Comparison of ENCODE assay signal across 1 cellular context in genomic region chr5:73498057-73498992, GRCh38.
TF ChIP-seq lines count a peak whose summit lies in the region.

TSS of gene BTF3 (plus strand) at chr5:73498442. CDS start at chr5:73498668, 226 bp downstream.

TF ChIP-seq in HepG2, 621 proteins besides CTCF, POLR2A, EP300 and RAD21 (continued from another document and continues in another):
- TF ChIP-seq PRDM15 (CRISPR knock-in tag; IDR thresholded peaks at IDR 0.05) (no peak), ZNF614 (CRISPR knock-in tag; IDR thresholded peaks at IDR 0.05; ENCODE audit: borderline replicate concordance) (0 out of 2 replicates have a peak, but pooled peaks have one; percentile 7), ZBTB1 (CRISPR knock-in tag; IDR thresholded peaks at IDR 0.05; ENCODE audit: borderline replicate concordance) (no peak), HNRNPH1 (optimal IDR thresholded peaks at IDR 0.05; ENCODE audit: low read depth, low read length) (no peak), SNAI1 (CRISPR knock-in tag; IDR thresholded peaks at IDR 0.05; ENCODE audit: borderline replicate concordance) (peak; percentile 57; the same call in 1 of the 2 replicates), KDM2A (CRISPR knock-in tag; IDR thresholded peaks at IDR 0.05; ENCODE audit: borderline replicate concordance, low read depth) (peak; percentile 73), ZNF597 (CRISPR knock-in tag; IDR thresholded peaks at IDR 0.05) (no peak), ATF3 (CRISPR knock-in tag; IDR thresholded peaks at IDR 0.05) (no peak; the same call in 1 of the 2 replicates), SMYD3 (CRISPR knock-in tag; IDR thresholded peaks at IDR 0.05) (no peak), NPAS2 (CRISPR knock-in tag; IDR thresholded peaks at IDR 0.05; ENCODE audit: borderline replicate concordance) (no peak), RFX3 (CRISPR knock-in tag; IDR thresholded peaks at IDR 0.05) (no peak), SP2 (CRISPR knock-in tag; IDR thresholded peaks at IDR 0.05) (no peak; the same call in 1 of the 2 replicates), SMARCE1 (IDR thresholded peaks at IDR 0.05; ENCODE audit: borderline replicate concordance) (no peak), ZNF619 (CRISPR knock-in tag; IDR thresholded peaks at IDR 0.05) (peak; percentile 96), PLSCR1 (CRISPR knock-in tag; IDR thresholded peaks at IDR 0.05; ENCODE audit: borderline replicate concordance) (no peak), PATZ1 (CRISPR knock-in tag; IDR thresholded peaks at IDR 0.05) (no peak), ZNF639 (CRISPR knock-in tag; conservative IDR thresholded peaks at IDR 0.05) (0 out of 2 replicates have a peak, but pooled peaks have one; percentile 27), ZFP36L1 (CRISPR knock-in tag; IDR thresholded peaks at IDR 0.05) (no peak; the same call in none of the 2 replicates), ZBTB3 (CRISPR knock-in tag; IDR thresholded peaks at IDR 0.05; ENCODE audit: borderline replicate concordance, low read depth) (0 out of 2 replicates have a peak, but pooled peaks have one; percentile 79), ZFP37 (CRISPR knock-in tag; IDR thresholded peaks at IDR 0.05; ENCODE audit: borderline replicate concordance) (0 out of 2 replicates have a peak, but pooled peaks have one; percentile 48), NFYB (CRISPR knock-in tag; IDR thresholded peaks at IDR 0.05) (no peak), ZNF205 (CRISPR knock-in tag; IDR thresholded peaks at IDR 0.05) (0 out of 2 replicates have a peak, but pooled peaks have one; percentile 14), MAF1 (CRISPR knock-in tag; IDR thresholded peaks at IDR 0.05; ENCODE audit: borderline replicate concordance) (0 out of 2 replicates have a peak, but pooled peaks have one; percentile 70), MEIS2 (CRISPR knock-in tag; IDR thresholded peaks at IDR 0.05) (peak; percentile 36), GTF3A (CRISPR knock-in tag; conservative IDR thresholded peaks at IDR 0.05) (0 out of 2 replicates have a peak, but pooled peaks have one; percentile 61), BCL3 (CRISPR knock-in tag; IDR thresholded peaks at IDR 0.05) (peak; percentile 87), MED13 (CRISPR knock-in tag; IDR thresholded peaks at IDR 0.05) (no peak), ARNTL (CRISPR knock-in tag; IDR thresholded peaks at IDR 0.05) (peak; percentile 30; the same call in 1 of the 2 replicates), RFX5 (IDR thresholded peaks at IDR 0.05; ENCODE audit: low read depth, low read length) (no peak), ZNF414 (CRISPR knock-in tag; IDR thresholded peaks at IDR 0.05) (0 out of 2 replicates have a peak, but pooled peaks have one; percentile 51), ZNF274 (CRISPR knock-in tag; IDR thresholded peaks at IDR 0.05) (peak; percentile 93), ZFP36L2 (CRISPR knock-in tag; IDR thresholded peaks at IDR 0.05) (no peak), BCLAF1 (IDR thresholded peaks at IDR 0.05) (no peak), ZNF207 (IDR thresholded peaks at IDR 0.05; ENCODE audit: borderline replicate concordance) (no peak), FOXA3 (CRISPR knock-in tag; IDR thresholded peaks at IDR 0.05) (0 out of 2 replicates have a peak, but pooled peaks have one; percentile 9), THAP9 (CRISPR knock-in tag; IDR thresholded peaks at IDR 0.05; ENCODE audit: borderline replicate concordance) (peak; percentile 97), SETDB1 (CRISPR knock-in tag; IDR thresholded peaks at IDR 0.05; ENCODE audit: borderline replicate concordance) (0 out of 2 replicates have a peak, but pooled peaks have one; percentile 16), ZNF264 (CRISPR knock-in tag; IDR thresholded peaks at IDR 0.05) (0 out of 2 replicates have a peak, but pooled peaks have one; percentile 15), KAT8 (CRISPR knock-in tag; IDR thresholded peaks at IDR 0.05) (peak; percentile 87)
